Comparison of ENCODE assay signal across 8 cellular contexts in genomic region chr4:139014391-139015268, GRCh38. TPM values are rescaled to one million over a fixed set of nuclear protein-coding genes. Genes with fewer than 3 reads are reported as not detected.
DNase-seq lines count a peak whose midpoint lies in the region; ATAC-seq and TF ChIP-seq lines count a peak whose summit lies in the region.

No MANE protein-coding gene starts in this region.

- no peaks in the 10 kb centered on the region for H3K36me3 ChIP-seq in lower lobe of right lung
- H3K36me3 ChIP-seq in thymus (ENCODE audit: control insufficient read depth, insufficient read depth) = no peaks in the 10 kb centered on the region

- peak overlapping the region; percentile 79 for H3K4me3 Mint-ChIP-seq in dendritic cell treated with granulocyte-macrophage colony-stimulating factor and Interleukin-4, amounts not matched to agents 40 ng/mL and 50 ng/mL, for 4 days

- H3K9me3 Mint-ChIP-seq in dendritic cell treated with granulocyte-macrophage colony-stimulating factor and Interleukin-4, amounts not matched to agents 40 ng/mL and 50 ng/mL, for 4 days = no peaks in the 10 kb centered on the region

- H3K9me3 ChIP-seq in lower lobe of right lung (no peaks in the 10 kb centered on the region), thymus (ENCODE audit: control insufficient read depth) (no peaks in the 10 kb centered on the region)

- in situ Hi-C loops in SK-MEL-5 (cut with HindIII; ENCODE audit: low pct_unique_long_range_greater_than_20kb, low sequenced_read_pairs) = no loop called here

- peaks cover 33% of the 10 kb centered on the region for H3K4me1 Mint-ChIP-seq in dendritic cell treated with granulocyte-macrophage colony-stimulating factor and Interleukin-4, amounts not matched to agents 40 ng/mL and 50 ng/mL, for 4 days (ENCODE audit: low read depth)

- ATAC-seq in GM18498 (IDR thresholded peaks at IDR 0.05; ENCODE audit: unreplicated experiment) = peak; percentile 7
- ATAC-seq in HG03175 (IDR thresholded peaks at IDR 0.05; ENCODE audit: unreplicated experiment) = peak; percentile 14
- peak; percentile 8 to 47 for ATAC-seq in lower lobe of right lung

- TF ChIP-seq CTCF in lower lobe of right lung (IDR thresholded peaks at IDR 0.05) = no peak

- 76% methylated on average over 9 of the region's 9 CpGs for WGBS in thymus

- no peaks in the 10 kb centered on the region for H3K27me3 Mint-ChIP-seq in dendritic cell treated with granulocyte-macrophage colony-stimulating factor and Interleukin-4, amounts not matched to agents 40 ng/mL and 50 ng/mL, for 4 days

- H3K27me3 ChIP-seq in lower lobe of right lung (ENCODE audit: low read depth) (no peaks in the 10 kb centered on the region), thymus (ENCODE audit: control insufficient read depth, insufficient read depth) (no peaks in the 10 kb centered on the region)

- DNase-seq in AML-193 (lab: John Stamatoyannopoulos, UW) (peak; percentile 41 to 44), SK-MEL-5 (ENCODE audit: low read depth, low spot score) (peak; percentile 47), lower lobe of right lung (no peak), inferior parietal cortex (ENCODE audit: extremely low spot score) (no peak)

- peaks cover 30% of the 10 kb centered on the region for H3K4me1 ChIP-seq in lower lobe of right lung
- peaks cover 5% of the 10 kb centered on the region for H3K4me1 ChIP-seq in thymus (ENCODE audit: control insufficient read depth, insufficient read depth, low read length)

- H3K27ac Mint-ChIP-seq in dendritic cell treated with granulocyte-macrophage colony-stimulating factor and Interleukin-4, amounts not matched to agents 40 ng/mL and 50 ng/mL, for 4 days = peak overlapping the region; percentile 98

- peaks cover 2% of the 10 kb centered on the region for H3K36me3 Mint-ChIP-seq in dendritic cell treated with granulocyte-macrophage colony-stimulating factor and Interleukin-4, amounts not matched to agents 40 ng/mL and 50 ng/mL, for 4 days (ENCODE audit: low read depth)

- H3K27ac ChIP-seq in lower lobe of right lung (peak overlapping the region; percentile 84), thymus (ENCODE audit: low read depth) (peak overlapping the region; percentile 88)

- intact Hi-C loops in dendritic cell treated with granulocyte-macrophage colony-stimulating factor and Interleukin-4, amounts not matched to agents 40 ng/mL and 50 ng/mL, for 4 days (cut with micrococcal nuclease) = loop anchor here (1.0 to 5.0 kb wide), 2 partner anchors 37 to 68 kb away; no protein-coding TSS in a partner anchor
- intact Hi-C loops in lower lobe of right lung (cut with DNase I) = no loop called here

- H3K4me3 ChIP-seq in lower lobe of right lung (peak overlapping the region; percentile 77), thymus (ENCODE audit: low read length) (peak overlapping the region; percentile 84)

RNA-seq across cellular contexts. Expression of gene NOCT, which starts 1.0 kb away (rescaled TPM):
- 20.4 and 24.0 TPM in 2 replicates for total RNA-seq in SK-MEL-5 (2014; rRNA removed; shearing (Covaris generic))
- 12.7 and 14.9 TPM in 2 replicates for polyA plus RNA-seq in SK-MEL-5 (2015; cell fraction: cytosol; rRNA removed)
- 6.2 and 16.1 TPM in 2 replicates for polyA plus RNA-seq in SK-MEL-5 (2015; cell fraction: nucleus; rRNA removed)
- total RNA-seq in lower lobe of right lung = 2.8 TPM
- 3.7 TPM for polyA plus RNA-seq in thymus

Comparison
In these comparisons a context has a peak if more than half of its experiments do, and no peak if none do; other contexts are left out.
1. DNase-seq: peak in AML-193 (2 of 2) and SK-MEL-5 (single experiment); none in lower lobe of right lung (single experiment) and inferior parietal cortex (single experiment).
2. Peak in every context shown above with its lines, with median percentiles within 50 percentile points of each other: ATAC-seq.